ENCODE assay signal across 18 cellular contexts in the genomic region with DNA sequence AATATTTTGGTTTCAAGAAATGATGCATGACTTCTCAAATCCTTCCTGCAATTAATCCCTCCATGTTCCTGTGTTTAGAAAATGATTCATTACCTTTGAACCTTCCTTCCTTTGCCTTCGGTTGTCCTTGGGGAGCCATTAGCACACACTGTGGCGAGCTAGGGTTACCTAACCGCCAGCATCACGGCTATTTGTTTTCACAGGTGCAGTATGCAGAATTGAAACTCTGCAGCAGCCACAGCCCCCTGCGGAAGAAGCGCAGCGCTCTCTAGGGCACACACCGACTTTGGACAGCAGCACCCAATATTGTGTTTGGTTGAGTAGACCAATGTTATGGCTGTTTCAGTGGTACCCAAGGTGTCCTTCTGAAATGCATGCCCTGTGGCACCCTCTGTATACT.
DNase-seq lines count a peak whose midpoint lies in the region; ATAC-seq and TF ChIP-seq lines count a peak whose summit lies in the region.
"Had no signal": no experiment of that assay in that cellular context is flagged by ENCODE, and none has a peak within 500 bp of the region (broad histone marks: within the 10 kb centered on the region; RNA-seq: fewer than 3 reads in every experiment).

No MANE protein-coding gene starts in this region.

- ATAC-seq in GM18907 (IDR thresholded peaks at IDR 0.05; ENCODE audit: unreplicated experiment), result peak; percentile 66
- ATAC-seq: activated CD4-positive, alpha-beta T cell treated with anti-CD3 and anti-CD28 coated beads for 36 hours; pancreas; T-helper 17 cell; upper lobe of right lung had no signal

- no peaks in the 10 kb centered on the region for H3K79me2 ChIP-seq in Karpas-422 (ENCODE audit: low read length)

- H3K27ac Mint-ChIP-seq in nephron, result peak overlapping the region; percentile 36 to 98 (median 82)
- H3K27ac Mint-ChIP-seq: activated CD4-positive, alpha-beta T cell treated with anti-CD3 and anti-CD28 coated beads for 36 hours; activated naive CD8-positive, alpha-beta T cell treated with anti-CD3 and anti-CD28 coated beads, Interleukin-2, amount 10 ng/mL, durations not matched to agents 7 days and 5 days; T-helper 17 cell had no signal

- H3K27me3 ChIP-seq in Karpas-422 (ENCODE audit: low read length) (no peaks in the 10 kb centered on the region), HAP-1 (ENCODE audit: low read depth) (no peaks in the 10 kb centered on the region)
- H3K27me3 ChIP-seq: pancreas, upper lobe of right lung had no signal

- H3K27me3 Mint-ChIP-seq in nephron (ENCODE audit: low read depth), result peaks cover 26% of the 10 kb centered on the region
- H3K27me3 Mint-ChIP-seq: activated CD4-positive, alpha-beta T cell treated with anti-CD3 and anti-CD28 coated beads for 36 hours; activated naive CD8-positive, alpha-beta T cell treated with anti-CD3 and anti-CD28 coated beads, Interleukin-2, amount 10 ng/mL, durations not matched to agents 7 days and 5 days; T-helper 17 cell had no signal

- peaks cover 64% of the 10 kb centered on the region for H3K4me1 Mint-ChIP-seq in nephron
- H3K4me1 Mint-ChIP-seq: activated CD4-positive, alpha-beta T cell treated with anti-CD3 and anti-CD28 coated beads for 36 hours; activated naive CD8-positive, alpha-beta T cell treated with anti-CD3 and anti-CD28 coated beads, Interleukin-2, amount 10 ng/mL, durations not matched to agents 7 days and 5 days had no signal

- no peaks in the 10 kb centered on the region for H3K36me3 Mint-ChIP-seq in nephron (ENCODE audit: low read depth)

- peak overlapping the region; percentile 85 for H3K27ac ChIP-seq in Karpas-422 (ENCODE audit: low read length)
- H3K27ac ChIP-seq: pancreas, skin epidermis, upper lobe of right lung had no signal

- H2AFZ ChIP-seq in Karpas-422 (ENCODE audit: low read length), result no peak overlapping the region

- peak overlapping the region in 1 of 3 experiments; percentile 24 for H3K4me3 Mint-ChIP-seq in nephron
- H3K4me3 Mint-ChIP-seq: activated CD4-positive, alpha-beta T cell treated with anti-CD3 and anti-CD28 coated beads for 36 hours; activated naive CD8-positive, alpha-beta T cell treated with anti-CD3 and anti-CD28 coated beads, Interleukin-2, amount 10 ng/mL, durations not matched to agents 7 days and 5 days; T-helper 17 cell had no signal

- peaks cover 2% of the 10 kb centered on the region for H3K9me3 Mint-ChIP-seq in nephron

- in situ Hi-C loops in HAP-1 (cut with MboI; ENCODE audit: low sequenced_read_pairs), result no loop called here

- H3K9ac ChIP-seq in Karpas-422 (ENCODE audit: low read length), result no peak overlapping the region

- peak overlapping the region; percentile 80 for H3K4me2 ChIP-seq in Karpas-422 (ENCODE audit: low read depth, low read length, poor library complexity, severe bottlenecking)

- H3K9me2 ChIP-seq in Karpas-422 (replicated peaks; ENCODE audit: insufficient read depth, low read length), result no peaks in the 10 kb centered on the region

- H3K36me3 ChIP-seq in Karpas-422 (ENCODE audit: insufficient read depth, low read length), result peaks cover 27% of the 10 kb centered on the region
- H3K36me3 ChIP-seq in HAP-1 (replicated peaks), result no peaks in the 10 kb centered on the region
- H3K36me3 ChIP-seq: pancreas had no signal

- no peak for TF ChIP-seq CTCF in nephron (IDR thresholded peaks at IDR 0.05; ENCODE audit: unreplicated experiment in 3 of 3)

- H3K9me3 ChIP-seq in Karpas-422 (ENCODE audit: low read length), result no peaks in the 10 kb centered on the region
- no peaks in the 10 kb centered on the region for H3K9me3 ChIP-seq in HAP-1
- H3K9me3 ChIP-seq: pancreas, upper lobe of right lung had no signal

- H3K4me3 ChIP-seq in Karpas-422 (ENCODE audit: low read length), result peak overlapping the region; percentile 56; the same call in 1 of the 2 replicates
- H3K4me3 ChIP-seq in HAP-1, result no peak overlapping the region
- H3K4me3 ChIP-seq: pancreas, skin epidermis, upper lobe of right lung had no signal

- DNase-seq in Karpas-422, result peak; percentile 97
- DNase-seq in NCI-H526 treated with DMSO at 0.1 percent for 48 hours (lab: John Stamatoyannopoulos, UW), result peak; percentile 90
- DNase-seq in HAP-1 (ENCODE audit: low spot score in 2 of 2), result no peak
- DNase-seq in Kasumi-1 (lab: John Stamatoyannopoulos, UW), result no peak
- DNase-seq in ureter (ENCODE audit: low spot score), result no peak
- DNase-seq: activated CD4-positive, alpha-beta T cell treated with anti-CD3 and anti-CD28 coated beads for 36 hours; activated naive CD8-positive, alpha-beta T cell treated with anti-CD3 and anti-CD28 coated beads, Interleukin-2, amount 10 ng/mL, durations not matched to agents 7 days and 5 days; activated T-cell treated with anti-CD3 and anti-CD28 coated beads for 4 hours; DMS53; effector CD4-positive, alpha-beta T cell; HCEC 1CT; pancreas; stimulated activated naive CD4-positive, alpha-beta T cell treated with Interleukin-2 at 50 U/mL for 16 hours; T-helper 17 cell; upper lobe of right lung had no signal

- peaks cover 48% of the 10 kb centered on the region for H4K20me1 ChIP-seq in Karpas-422 (ENCODE audit: insufficient read depth, low read depth, low read length)

- peaks cover 48% of the 10 kb centered on the region for H3K4me1 ChIP-seq in Karpas-422 (ENCODE audit: low read length)
- no peaks in the 10 kb centered on the region for H3K4me1 ChIP-seq in HAP-1
- H3K4me1 ChIP-seq: pancreas, upper lobe of right lung had no signal

Comparison
In these comparisons a context has a peak if more than half of its experiments do, and no peak if none do; other contexts are left out.
1. DNase-seq: peak in Karpas-422 (single experiment) and NCI-H526 treated with DMSO at 0.1 percent for 48 hours (single experiment); none in HAP-1 (0 of 2), Kasumi-1 (0 of 2) and ureter (single experiment).